Comparison of ENCODE assay signal across 11 cellular contexts in genomic region chr5:124697912-124698690, GRCh38. TPM values are rescaled to one million over a fixed set of nuclear protein-coding genes. Genes with fewer than 3 reads are reported as not detected.
DNase-seq lines count a peak whose midpoint lies in the region; TF ChIP-seq lines count a peak whose summit lies in the region.
"Had no signal": no experiment of that assay in that cellular context is flagged by ENCODE, and none has a peak within 500 bp of the region (broad histone marks: within the 10 kb centered on the region; RNA-seq: fewer than 3 reads in every experiment).

No MANE protein-coding gene starts in this region.

- H3K27ac ChIP-seq in esophagus muscularis mucosa (replicated peaks in 1 of 4) (peak overlapping the region; percentile 76 to 82 (median 80)), mucosa of rectum (ENCODE audit: low read depth in 2 of 2, low read length in 2 of 2) (peak overlapping the region; percentile 45 to 74)
- H3K27ac ChIP-seq: A549 had no signal

- no peaks in the 10 kb centered on the region for H3K36me3 ChIP-seq in esophagus muscularis mucosa
- H3K36me3 ChIP-seq in mucosa of rectum (ENCODE audit: control insufficient read depth in 2 of 2, insufficient read depth in 2 of 2, low read length in 2 of 2) = peaks cover 0 to 8% of the 10 kb centered on the region in 2 donors

- H3K4me3 Mint-ChIP-seq in type B pancreatic cell = peak overlapping the region; percentile 28
- H3K4me3 Mint-ChIP-seq: memory B cell had no signal

- H3K27me3 ChIP-seq in esophagus muscularis mucosa (no peaks in the 10 kb centered on the region), mucosa of rectum (ENCODE audit: control insufficient read depth in 2 of 2, insufficient read depth in 2 of 2, low read length in 2 of 2) (no peaks in the 10 kb centered on the region)

- TF ChIP-seq EP300 in esophagus muscularis mucosa (IDR thresholded peaks at IDR 0.05) = no peak

- H3K4me3 ChIP-seq in esophagus muscularis mucosa (peak overlapping the region; percentile 6 to 35 (median 20)), mucosa of rectum (ENCODE audit: low read length in 2 of 2) (no peak overlapping the region)
- H3K4me3 ChIP-seq: A549 had no signal

- H3K36me3 Mint-ChIP-seq in type B pancreatic cell = peaks cover 31% of the 10 kb centered on the region

- no peaks in the 10 kb centered on the region for H3K9me3 ChIP-seq in esophagus muscularis mucosa
- H3K9me3 ChIP-seq in mucosa of rectum (ENCODE audit: control insufficient read depth in 2 of 2, low read length in 2 of 2) = no peaks in the 10 kb centered on the region
- H3K9me3 ChIP-seq: A549 had no signal

- TF ChIP-seq CTCF in esophagus muscularis mucosa (IDR thresholded peaks at IDR 0.05) (no peak), type B pancreatic cell (conservative IDR thresholded peaks at IDR 0.05) (no peak)

- peaks cover 66% of the 10 kb centered on the region for H3K4me1 Mint-ChIP-seq in type B pancreatic cell (ENCODE audit: unreplicated experiment)

- TF ChIP-seq POLR2A in esophagus muscularis mucosa (IDR thresholded peaks at IDR 0.05; ENCODE audit: low read depth) = no peak

- H3K27me3 Mint-ChIP-seq in type B pancreatic cell = no peaks in the 10 kb centered on the region
- H3K27me3 Mint-ChIP-seq: memory B cell had no signal

- H3K9ac ChIP-seq in mucosa of rectum (ENCODE audit: low read depth in 1 of 2, low read length in 2 of 2) = no peak overlapping the region

- peaks cover 34 to 91% (median 63%) of the 10 kb centered on the region in 4 donors for H3K4me1 ChIP-seq in esophagus muscularis mucosa
- peaks cover 7 to 21% of the 10 kb centered on the region in 2 donors for H3K4me1 ChIP-seq in mucosa of rectum (ENCODE audit: control insufficient read depth in 2 of 2, insufficient read depth in 2 of 2, low read length in 2 of 2)
- H3K4me1 ChIP-seq: A549 had no signal

- intact Hi-C loops in esophagus muscularis mucosa (cut with DNase I) = no loop called here

- 36% methylated on average over 7 of the region's 7 CpGs for WGBS in esophagus muscularis mucosa

- DNase-seq in NCI-H2107 treated with DMSO at 0.1 percent for 48 hours (lab: John Stamatoyannopoulos, UW; ENCODE audit: unreplicated experiment) = peak; percentile 52
- no peak for DNase-seq in NCI-H2107 (lab: John Stamatoyannopoulos, UW)
- DNase-seq in esophagus muscularis mucosa (ENCODE audit: extremely low spot score) = no peak
- no peak for DNase-seq in type B pancreatic cell (ENCODE audit: extremely low spot score, unreplicated experiment)
- no peak for DNase-seq in COLO829 (ENCODE audit: low spot score)
- DNase-seq in GM19238 (ENCODE audit: insufficient read length, low spot score) = no peak
- DNase-seq in NCI-H1694 treated with DMSO at 0.1 percent for 48 hours (lab: John Stamatoyannopoulos, UW) = no peak
- DNase-seq: dermis blood vessel endothelial cell had no signal

- peaks cover 12% of the 10 kb centered on the region for H3K9me3 Mint-ChIP-seq in type B pancreatic cell
- H3K9me3 Mint-ChIP-seq: memory B cell had no signal

- H3K27ac Mint-ChIP-seq in type B pancreatic cell = peak overlapping the region; percentile 39
- H3K27ac Mint-ChIP-seq: memory B cell had no signal

RNA-seq across cellular contexts. Expression of gene ZNF608, which starts 48.3 kb away (rescaled TPM):
- total RNA-seq in esophagus muscularis mucosa (10 to 100 TPM; 26.6 to 33.4 (median 29.5) TPM), type B pancreatic cell (ENCODE audit: low replicate concordance) (37.4 and 63.0 TPM in 2 replicates)

Comparison
In these comparisons a context has a peak if more than half of its experiments do, and no peak if none do; other contexts are left out.
1. H3K4me3 ChIP-seq: peak in esophagus muscularis mucosa (4 of 4); none in mucosa of rectum (0 of 2).